19 cellular contexts compared by ENCODE assay signal in genomic region chr1:117622726-117623125, GRCh38. TPM values are rescaled to one million over a fixed set of nuclear protein-coding genes. Genes with fewer than 3 reads are reported as not detected.
DNase-seq lines count a peak whose midpoint lies in the region; ATAC-seq and TF ChIP-seq lines count a peak whose summit lies in the region.
"Had no signal": no experiment of that assay in that cellular context is flagged by ENCODE, and none has a peak within 500 bp of the region (broad histone marks: within the 10 kb centered on the region; RNA-seq: fewer than 3 reads in every experiment).

No MANE protein-coding gene starts in this region.

- H3K27ac Mint-ChIP-seq in T-helper 17 cell, result peak overlapping the region; percentile 51
- H3K27ac Mint-ChIP-seq: T-cell had no signal

- H3K36me3 ChIP-seq in right atrium auricular region (peaks cover 11% of the 10 kb centered on the region), skeletal muscle tissue (ENCODE audit: control insufficient read depth in 3 of 3, insufficient read depth in 3 of 3, low read length in 3 of 3) (peaks cover 11 to 20% (median 15%) of the 10 kb centered on the region in 3 donors)
- H3K36me3 ChIP-seq: adrenal gland had no signal

- no peak overlapping the region for H3K4me3 Mint-ChIP-seq in T-helper 17 cell

- H3K27me3 ChIP-seq in right atrium auricular region, result no peaks in the 10 kb centered on the region
- no peaks in the 10 kb centered on the region for H3K27me3 ChIP-seq in skeletal muscle tissue (ENCODE audit: control insufficient read depth in 3 of 3, insufficient read depth in 3 of 3, low read length in 3 of 3)
- H3K27me3 ChIP-seq: adrenal gland, stomach, upper lobe of left lung had no signal

- DNase-seq in Right ventricle myocardium superior (no peak), right atrium auricular region (ENCODE audit: low spot score) (no peak), T-helper 17 cell (no peak), fibroblast of villous mesenchyme (ENCODE audit: low read depth) (peak; percentile 22), DMS79 (lab: John Stamatoyannopoulos, UW) (no peak), UCSD-AML1 (lab: John Stamatoyannopoulos, UW; ENCODE audit: unreplicated experiment) (no peak)
- DNase-seq: adrenal gland, DMS153, hippocampal formation, NCI-H1048, NCI-H2029, right cardiac atrium, stomach, T-cell had no signal

- H3K27ac ChIP-seq in right atrium auricular region, result no peak overlapping the region
- H3K27ac ChIP-seq in skeletal muscle tissue (ENCODE audit: low read depth, low read length), result peak overlapping the region; percentile 2
- H3K27ac ChIP-seq: A549, adrenal gland, upper lobe of left lung, VCaP had no signal

- no peaks in the 10 kb centered on the region for H3K4me1 ChIP-seq in right atrium auricular region
- peaks cover 16 to 45% (median 29%) of the 10 kb centered on the region in 3 donors for H3K4me1 ChIP-seq in skeletal muscle tissue (ENCODE audit: control insufficient read depth in 3 of 3, insufficient read depth in 3 of 3, low read length in 3 of 3)
- H3K4me1 ChIP-seq: A549, adrenal gland had no signal

- TF ChIP-seq CTCF in right atrium auricular region (IDR thresholded peaks at IDR 0.05) (peak in 1 of 2 donors; percentile 23), fibroblast of villous mesenchyme (IDR thresholded peaks at IDR 0.05; ENCODE audit: insufficient read depth, low read depth, low read length) (peak; percentile 34)

- peak; percentile 56 for ATAC-seq in Right ventricle myocardium superior (ENCODE audit: poor library complexity)
- no peak for ATAC-seq in T-helper 17 cell
- ATAC-seq in GM19467 (IDR thresholded peaks at IDR 0.05; ENCODE audit: unreplicated experiment), result no peak
- ATAC-seq: A549 had no signal

- no peak overlapping the region for H3K9ac ChIP-seq in skeletal muscle tissue (ENCODE audit: low read depth in 1 of 3, low read length in 3 of 3)

- H3K27me3 Mint-ChIP-seq in T-helper 17 cell, result no peaks in the 10 kb centered on the region
- H3K27me3 Mint-ChIP-seq: T-cell had no signal

- peaks cover 9% of the 10 kb centered on the region for H3K36me3 Mint-ChIP-seq in T-helper 17 cell (ENCODE audit: low read depth)

- intact Hi-C loops in Right ventricle myocardium superior (cut with DNase I), result no loop called here

- no peaks in the 10 kb centered on the region for H3K9me3 ChIP-seq in right atrium auricular region
- H3K9me3 ChIP-seq in T-helper 17 cell (ENCODE audit: control insufficient read depth, low read length, poor library complexity, severe bottlenecking), result no peaks in the 10 kb centered on the region
- H3K9me3 ChIP-seq in skeletal muscle tissue (ENCODE audit: control insufficient read depth in 3 of 3, low read length in 3 of 3), result no peaks in the 10 kb centered on the region
- H3K9me3 ChIP-seq: A549, adrenal gland, stomach, upper lobe of left lung had no signal

- no peak overlapping the region for H3K4me3 ChIP-seq in right atrium auricular region
- H3K4me3 ChIP-seq in fibroblast of villous mesenchyme (ENCODE audit: low read depth, low read length), result no peak overlapping the region
- no peak overlapping the region for H3K4me3 ChIP-seq in skeletal muscle tissue (ENCODE audit: low read length in 3 of 3)
- H3K4me3 ChIP-seq: A549, adrenal gland, stomach, upper lobe of left lung had no signal

- H3K4me1 Mint-ChIP-seq in T-helper 17 cell, result peaks cover 53% of the 10 kb centered on the region

RNA-seq across cellular contexts. Expression of gene TENT5C, which starts 16.9 kb away (rescaled TPM):
- total RNA-seq in Right ventricle myocardium superior, result 18.7 TPM
- total RNA-seq in right atrium auricular region, result 10 to 100 TPM; 17.0 to 20.1 TPM
- total RNA-seq in T-helper 17 cell, result 100 to 1,000 TPM; 129 to 173 TPM
- 4.3 and 6.1 TPM in 2 replicates for total RNA-seq in fibroblast of villous mesenchyme
- total RNA-seq in skeletal muscle tissue, result 48.0 TPM
